In the genomic region with DNA sequence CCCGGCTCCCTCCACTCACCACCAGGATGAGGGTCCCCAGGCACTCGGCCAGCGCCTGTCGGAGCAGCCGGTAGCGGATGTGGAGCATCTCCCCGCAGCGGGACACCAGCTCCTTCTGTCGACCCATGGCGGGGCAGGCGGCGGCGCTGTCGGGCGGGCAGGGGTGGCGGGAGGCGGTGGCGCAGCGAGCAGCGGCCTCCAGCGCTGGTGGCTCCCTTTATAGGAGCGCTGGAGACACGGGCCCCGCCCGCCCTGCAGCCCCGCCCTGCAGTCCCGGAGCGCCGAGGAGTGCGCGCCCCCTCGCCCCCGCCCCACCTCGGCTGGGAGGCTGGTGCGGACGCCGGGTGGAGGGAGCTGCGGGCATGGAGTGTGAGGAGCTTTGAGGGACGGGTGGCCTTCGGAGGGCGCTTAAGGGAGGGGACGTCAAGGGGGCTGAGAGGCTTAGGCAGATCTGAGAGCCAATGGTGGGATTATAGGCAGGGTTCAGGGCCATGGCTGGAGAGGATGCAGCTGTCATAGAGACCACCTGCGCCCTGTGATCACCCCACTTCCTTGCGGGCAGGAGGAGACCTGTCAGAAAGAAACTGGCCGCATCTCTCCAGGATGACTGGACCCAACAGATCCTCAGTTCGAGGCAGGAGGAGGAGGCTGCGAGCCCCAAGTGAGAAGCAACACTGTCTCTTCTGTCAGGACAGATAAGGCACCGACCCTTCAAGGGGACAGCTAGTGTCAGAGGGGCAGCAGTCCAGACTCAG, we compare ENCODE assay signal across 1 cellular context.
A peak's percentile ranks its signal among the peaks of the same experiment; 100 is the strongest.
TF ChIP-seq lines count a peak whose summit lies in the region.

A gene (minus strand): TSS at position 190 of the 755 bp plus-strand sequence. CDS start 63 bp downstream, at position 127.

TF ChIP-seq in HepG2, 621 proteins besides CTCF, POLR2A, EP300 and RAD21 (continued from another document and continues in another):
- TF ChIP-seq, protein P1, sequence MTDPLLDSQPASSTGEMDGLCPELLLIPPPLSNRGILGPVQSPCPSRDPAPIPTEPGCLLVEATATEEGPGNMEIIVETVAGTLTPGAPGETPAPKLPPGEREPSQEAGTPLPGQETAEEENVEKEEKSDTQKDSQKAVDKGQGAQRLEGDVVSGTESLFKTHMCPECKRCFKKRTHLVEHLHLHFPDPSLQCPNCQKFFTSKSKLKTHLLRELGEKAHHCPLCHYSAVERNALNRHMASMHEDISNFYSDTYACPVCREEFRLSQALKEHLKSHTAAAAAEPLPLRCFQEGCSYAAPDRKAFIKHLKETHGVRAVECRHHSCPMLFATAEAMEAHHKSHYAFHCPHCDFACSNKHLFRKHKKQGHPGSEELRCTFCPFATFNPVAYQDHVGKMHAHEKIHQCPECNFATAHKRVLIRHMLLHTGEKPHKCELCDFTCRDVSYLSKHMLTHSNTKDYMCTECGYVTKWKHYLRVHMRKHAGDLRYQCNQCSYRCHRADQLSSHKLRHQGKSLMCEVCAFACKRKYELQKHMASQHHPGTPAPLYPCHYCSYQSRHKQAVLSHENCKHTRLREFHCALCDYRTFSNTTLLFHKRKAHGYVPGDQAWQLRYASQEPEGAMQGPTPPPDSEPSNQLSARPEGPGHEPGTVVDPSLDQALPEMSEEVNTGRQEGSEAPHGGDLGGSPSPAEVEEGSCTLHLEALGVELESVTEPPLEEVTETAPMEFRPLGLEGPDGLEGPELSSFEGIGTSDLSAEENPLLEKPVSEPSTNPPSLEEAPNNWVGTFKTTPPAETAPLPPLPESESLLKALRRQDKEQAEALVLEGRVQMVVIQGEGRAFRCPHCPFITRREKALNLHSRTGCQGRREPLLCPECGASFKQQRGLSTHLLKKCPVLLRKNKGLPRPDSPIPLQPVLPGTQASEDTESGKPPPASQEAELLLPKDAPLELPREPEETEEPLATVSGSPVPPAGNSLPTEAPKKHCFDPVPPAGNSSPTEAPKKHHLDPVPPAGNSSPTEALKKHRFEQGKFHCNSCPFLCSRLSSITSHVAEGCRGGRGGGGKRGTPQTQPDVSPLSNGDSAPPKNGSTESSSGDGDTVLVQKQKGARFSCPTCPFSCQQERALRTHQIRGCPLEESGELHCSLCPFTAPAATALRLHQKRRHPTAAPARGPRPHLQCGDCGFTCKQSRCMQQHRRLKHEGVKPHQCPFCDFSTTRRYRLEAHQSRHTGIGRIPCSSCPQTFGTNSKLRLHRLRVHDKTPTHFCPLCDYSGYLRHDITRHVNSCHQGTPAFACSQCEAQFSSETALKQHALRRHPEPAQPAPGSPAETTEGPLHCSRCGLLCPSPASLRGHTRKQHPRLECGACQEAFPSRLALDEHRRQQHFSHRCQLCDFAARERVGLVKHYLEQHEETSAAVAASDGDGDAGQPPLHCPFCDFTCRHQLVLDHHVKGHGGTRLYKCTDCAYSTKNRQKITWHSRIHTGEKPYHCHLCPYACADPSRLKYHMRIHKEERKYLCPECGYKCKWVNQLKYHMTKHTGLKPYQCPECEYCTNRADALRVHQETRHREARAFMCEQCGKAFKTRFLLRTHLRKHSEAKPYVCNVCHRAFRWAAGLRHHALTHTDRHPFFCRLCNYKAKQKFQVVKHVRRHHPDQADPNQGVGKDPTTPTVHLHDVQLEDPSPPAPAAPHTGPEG (CRISPR knock-in tag; IDR thresholded peaks at IDR 0.05), result 0 out of 2 replicates have a peak, but pooled peaks have one; percentile 24
- TF ChIP-seq HOXA3 (CRISPR knock-in tag; IDR thresholded peaks at IDR 0.05), result peak; percentile 7; the same call in 1 of the 2 replicates
- TF ChIP-seq, protein P2, sequence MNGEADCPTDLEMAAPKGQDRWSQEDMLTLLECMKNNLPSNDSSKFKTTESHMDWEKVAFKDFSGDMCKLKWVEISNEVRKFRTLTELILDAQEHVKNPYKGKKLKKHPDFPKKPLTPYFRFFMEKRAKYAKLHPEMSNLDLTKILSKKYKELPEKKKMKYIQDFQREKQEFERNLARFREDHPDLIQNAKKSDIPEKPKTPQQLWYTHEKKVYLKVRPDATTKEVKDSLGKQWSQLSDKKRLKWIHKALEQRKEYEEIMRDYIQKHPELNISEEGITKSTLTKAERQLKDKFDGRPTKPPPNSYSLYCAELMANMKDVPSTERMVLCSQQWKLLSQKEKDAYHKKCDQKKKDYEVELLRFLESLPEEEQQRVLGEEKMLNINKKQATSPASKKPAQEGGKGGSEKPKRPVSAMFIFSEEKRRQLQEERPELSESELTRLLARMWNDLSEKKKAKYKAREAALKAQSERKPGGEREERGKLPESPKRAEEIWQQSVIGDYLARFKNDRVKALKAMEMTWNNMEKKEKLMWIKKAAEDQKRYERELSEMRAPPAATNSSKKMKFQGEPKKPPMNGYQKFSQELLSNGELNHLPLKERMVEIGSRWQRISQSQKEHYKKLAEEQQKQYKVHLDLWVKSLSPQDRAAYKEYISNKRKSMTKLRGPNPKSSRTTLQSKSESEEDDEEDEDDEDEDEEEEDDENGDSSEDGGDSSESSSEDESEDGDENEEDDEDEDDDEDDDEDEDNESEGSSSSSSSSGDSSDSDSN (CRISPR knock-in tag; IDR thresholded peaks at IDR 0.05), result peak; percentile 42; the same call in 1 of the 2 replicates
- TF ChIP-seq STAG1 (CRISPR knock-in tag; IDR thresholded peaks at IDR 0.05), result peak; percentile 19; the same call in 1 of the 2 replicates
- peak; percentile 17; the same call in 1 of the 2 replicates for TF ChIP-seq MYC (CRISPR knock-in tag; IDR thresholded peaks at IDR 0.05; ENCODE audit: borderline replicate concordance)
- no peak for TF ChIP-seq SIX4 (CRISPR knock-in tag; IDR thresholded peaks at IDR 0.05)
- TF ChIP-seq, protein P3, sequence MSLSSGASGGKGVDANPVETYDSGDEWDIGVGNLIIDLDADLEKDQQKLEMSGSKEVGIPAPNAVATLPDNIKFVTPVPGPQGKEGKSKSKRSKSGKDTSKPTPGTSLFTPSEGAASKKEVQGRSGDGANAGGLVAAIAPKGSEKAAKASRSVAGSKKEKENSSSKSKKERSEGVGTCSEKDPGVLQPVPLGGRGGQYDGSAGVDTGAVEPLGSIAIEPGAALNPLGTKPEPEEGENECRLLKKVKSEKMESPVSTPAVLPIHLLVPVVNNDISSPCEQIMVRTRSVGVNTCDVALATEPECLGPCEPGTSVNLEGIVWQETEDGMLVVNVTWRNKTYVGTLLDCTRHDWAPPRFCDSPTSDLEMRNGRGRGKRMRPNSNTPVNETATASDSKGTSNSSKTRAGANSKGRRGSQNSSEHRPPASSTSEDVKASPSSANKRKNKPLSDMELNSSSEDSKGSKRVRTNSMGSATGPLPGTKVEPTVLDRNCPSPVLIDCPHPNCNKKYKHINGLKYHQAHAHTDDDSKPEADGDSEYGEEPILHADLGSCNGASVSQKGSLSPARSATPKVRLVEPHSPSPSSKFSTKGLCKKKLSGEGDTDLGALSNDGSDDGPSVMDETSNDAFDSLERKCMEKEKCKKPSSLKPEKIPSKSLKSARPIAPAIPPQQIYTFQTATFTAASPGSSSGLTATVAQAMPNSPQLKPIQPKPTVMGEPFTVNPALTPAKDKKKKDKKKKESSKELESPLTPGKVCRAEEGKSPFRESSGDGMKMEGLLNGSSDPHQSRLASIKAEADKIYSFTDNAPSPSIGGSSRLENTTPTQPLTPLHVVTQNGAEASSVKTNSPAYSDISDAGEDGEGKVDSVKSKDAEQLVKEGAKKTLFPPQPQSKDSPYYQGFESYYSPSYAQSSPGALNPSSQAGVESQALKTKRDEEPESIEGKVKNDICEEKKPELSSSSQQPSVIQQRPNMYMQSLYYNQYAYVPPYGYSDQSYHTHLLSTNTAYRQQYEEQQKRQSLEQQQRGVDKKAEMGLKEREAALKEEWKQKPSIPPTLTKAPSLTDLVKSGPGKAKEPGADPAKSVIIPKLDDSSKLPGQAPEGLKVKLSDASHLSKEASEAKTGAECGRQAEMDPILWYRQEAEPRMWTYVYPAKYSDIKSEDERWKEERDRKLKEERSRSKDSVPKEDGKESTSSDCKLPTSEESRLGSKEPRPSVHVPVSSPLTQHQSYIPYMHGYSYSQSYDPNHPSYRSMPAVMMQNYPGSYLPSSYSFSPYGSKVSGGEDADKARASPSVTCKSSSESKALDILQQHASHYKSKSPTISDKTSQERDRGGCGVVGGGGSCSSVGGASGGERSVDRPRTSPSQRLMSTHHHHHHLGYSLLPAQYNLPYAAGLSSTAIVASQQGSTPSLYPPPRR (CRISPR knock-in tag; IDR thresholded peaks at IDR 0.05; ENCODE audit: borderline replicate concordance), result peak; percentile 5; the same call in 1 of the 2 replicates
- 0 out of 2 replicates have a peak, but pooled peaks have one; percentile 33 for TF ChIP-seq SAFB2 (CRISPR knock-in tag; IDR thresholded peaks at IDR 0.05; ENCODE audit: borderline replicate concordance, low read depth)
- TF ChIP-seq, protein P4, sequence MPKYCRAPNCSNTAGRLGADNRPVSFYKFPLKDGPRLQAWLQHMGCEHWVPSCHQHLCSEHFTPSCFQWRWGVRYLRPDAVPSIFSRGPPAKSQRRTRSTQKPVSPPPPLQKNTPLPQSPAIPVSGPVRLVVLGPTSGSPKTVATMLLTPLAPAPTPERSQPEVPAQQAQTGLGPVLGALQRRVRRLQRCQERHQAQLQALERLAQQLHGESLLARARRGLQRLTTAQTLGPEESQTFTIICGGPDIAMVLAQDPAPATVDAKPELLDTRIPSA (CRISPR knock-in tag; IDR thresholded peaks at IDR 0.05; ENCODE audit: borderline replicate concordance), result no peak
- TF ChIP-seq, protein P5, sequence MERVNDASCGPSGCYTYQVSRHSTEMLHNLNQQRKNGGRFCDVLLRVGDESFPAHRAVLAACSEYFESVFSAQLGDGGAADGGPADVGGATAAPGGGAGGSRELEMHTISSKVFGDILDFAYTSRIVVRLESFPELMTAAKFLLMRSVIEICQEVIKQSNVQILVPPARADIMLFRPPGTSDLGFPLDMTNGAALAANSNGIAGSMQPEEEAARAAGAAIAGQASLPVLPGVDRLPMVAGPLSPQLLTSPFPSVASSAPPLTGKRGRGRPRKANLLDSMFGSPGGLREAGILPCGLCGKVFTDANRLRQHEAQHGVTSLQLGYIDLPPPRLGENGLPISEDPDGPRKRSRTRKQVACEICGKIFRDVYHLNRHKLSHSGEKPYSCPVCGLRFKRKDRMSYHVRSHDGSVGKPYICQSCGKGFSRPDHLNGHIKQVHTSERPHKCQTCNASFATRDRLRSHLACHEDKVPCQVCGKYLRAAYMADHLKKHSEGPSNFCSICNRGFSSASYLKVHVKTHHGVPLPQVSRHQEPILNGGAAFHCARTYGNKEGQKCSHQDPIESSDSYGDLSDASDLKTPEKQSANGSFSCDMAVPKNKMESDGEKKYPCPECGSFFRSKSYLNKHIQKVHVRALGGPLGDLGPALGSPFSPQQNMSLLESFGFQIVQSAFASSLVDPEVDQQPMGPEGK (CRISPR knock-in tag; IDR thresholded peaks at IDR 0.05), result peak; percentile 80
- TF ChIP-seq YY1 (IDR thresholded peaks at IDR 0.05; ENCODE audit: insufficient read depth, insufficient replicate concordance, low read depth, low read length), result no peak
- no peak for TF ChIP-seq TAF15 (IDR thresholded peaks at IDR 0.05; ENCODE audit: low read depth, low read length, poor library complexity, severe bottlenecking)
- peak; percentile 52; the same call in 1 of the 2 replicates for TF ChIP-seq ZNF777 (CRISPR knock-in tag; IDR thresholded peaks at IDR 0.05)
- TF ChIP-seq, protein P6, sequence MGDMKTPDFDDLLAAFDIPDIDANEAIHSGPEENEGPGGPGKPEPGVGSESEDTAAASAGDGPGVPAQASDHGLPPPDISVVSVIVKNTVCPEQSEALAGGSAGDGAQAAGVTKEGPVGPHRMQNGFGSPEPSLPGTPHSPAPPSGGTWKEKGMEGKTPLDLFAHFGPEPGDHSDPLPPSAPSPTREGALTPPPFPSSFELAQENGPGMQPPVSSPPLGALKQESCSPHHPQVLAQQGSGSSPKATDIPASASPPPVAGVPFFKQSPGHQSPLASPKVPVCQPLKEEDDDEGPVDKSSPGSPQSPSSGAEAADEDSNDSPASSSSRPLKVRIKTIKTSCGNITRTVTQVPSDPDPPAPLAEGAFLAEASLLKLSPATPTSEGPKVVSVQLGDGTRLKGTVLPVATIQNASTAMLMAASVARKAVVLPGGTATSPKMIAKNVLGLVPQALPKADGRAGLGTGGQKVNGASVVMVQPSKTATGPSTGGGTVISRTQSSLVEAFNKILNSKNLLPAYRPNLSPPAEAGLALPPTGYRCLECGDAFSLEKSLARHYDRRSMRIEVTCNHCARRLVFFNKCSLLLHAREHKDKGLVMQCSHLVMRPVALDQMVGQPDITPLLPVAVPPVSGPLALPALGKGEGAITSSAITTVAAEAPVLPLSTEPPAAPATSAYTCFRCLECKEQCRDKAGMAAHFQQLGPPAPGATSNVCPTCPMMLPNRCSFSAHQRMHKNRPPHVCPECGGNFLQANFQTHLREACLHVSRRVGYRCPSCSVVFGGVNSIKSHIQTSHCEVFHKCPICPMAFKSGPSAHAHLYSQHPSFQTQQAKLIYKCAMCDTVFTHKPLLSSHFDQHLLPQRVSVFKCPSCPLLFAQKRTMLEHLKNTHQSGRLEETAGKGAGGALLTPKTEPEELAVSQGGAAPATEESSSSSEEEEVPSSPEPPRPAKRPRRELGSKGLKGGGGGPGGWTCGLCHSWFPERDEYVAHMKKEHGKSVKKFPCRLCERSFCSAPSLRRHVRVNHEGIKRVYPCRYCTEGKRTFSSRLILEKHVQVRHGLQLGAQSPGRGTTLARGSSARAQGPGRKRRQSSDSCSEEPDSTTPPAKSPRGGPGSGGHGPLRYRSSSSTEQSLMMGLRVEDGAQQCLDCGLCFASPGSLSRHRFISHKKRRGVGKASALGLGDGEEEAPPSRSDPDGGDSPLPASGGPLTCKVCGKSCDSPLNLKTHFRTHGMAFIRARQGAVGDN (CRISPR knock-in tag; IDR thresholded peaks at IDR 0.05), result peak; percentile 39; the same call in 1 of the 2 replicates
- TF ChIP-seq KAT8 (CRISPR knock-in tag; IDR thresholded peaks at IDR 0.05), result 0 out of 2 replicates have a peak, but pooled peaks have one; percentile 37
- TF ChIP-seq, protein P7, sequence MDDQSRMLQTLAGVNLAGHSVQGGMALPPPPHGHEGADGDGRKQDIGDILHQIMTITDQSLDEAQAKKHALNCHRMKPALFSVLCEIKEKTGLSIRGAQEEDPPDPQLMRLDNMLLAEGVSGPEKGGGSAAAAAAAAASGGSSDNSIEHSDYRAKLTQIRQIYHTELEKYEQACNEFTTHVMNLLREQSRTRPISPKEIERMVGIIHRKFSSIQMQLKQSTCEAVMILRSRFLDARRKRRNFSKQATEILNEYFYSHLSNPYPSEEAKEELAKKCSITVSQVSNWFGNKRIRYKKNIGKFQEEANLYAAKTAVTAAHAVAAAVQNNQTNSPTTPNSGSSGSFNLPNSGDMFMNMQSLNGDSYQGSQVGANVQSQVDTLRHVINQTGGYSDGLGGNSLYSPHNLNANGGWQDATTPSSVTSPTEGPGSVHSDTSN (CRISPR knock-in tag; IDR thresholded peaks at IDR 0.05; ENCODE audit: borderline replicate concordance), result no peak
- TF ChIP-seq, protein P8, sequence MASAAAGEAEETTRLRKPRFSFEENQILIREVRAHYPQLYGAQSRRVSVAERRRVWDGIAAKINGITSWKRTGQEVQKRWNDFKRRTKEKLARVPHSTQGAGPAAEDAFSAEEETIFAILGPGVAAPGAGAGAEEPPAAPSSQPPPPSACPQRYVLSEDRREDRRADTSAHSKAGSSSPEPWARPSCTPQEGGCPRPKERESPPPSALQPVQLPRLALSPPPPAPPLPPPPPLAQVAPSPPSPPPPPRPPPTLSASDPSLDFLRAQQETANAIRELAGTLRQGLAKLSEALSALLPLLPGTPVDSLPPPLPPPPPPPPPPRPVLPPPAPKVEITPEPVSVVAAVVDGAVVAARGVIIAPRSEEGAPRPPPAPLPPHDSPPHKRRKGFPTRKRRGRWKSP (CRISPR knock-in tag; IDR thresholded peaks at IDR 0.05), result 0 out of 2 replicates have a peak, but pooled peaks have one; percentile 30
- TF ChIP-seq ZNF660 (CRISPR knock-in tag; IDR thresholded peaks at IDR 0.05; ENCODE audit: borderline replicate concordance, low read depth), result no peak
- TF ChIP-seq ZNF260 (CRISPR knock-in tag; IDR thresholded peaks at IDR 0.05; ENCODE audit: borderline replicate concordance, low read depth), result no peak
- TF ChIP-seq SALL2 (CRISPR knock-in tag; IDR thresholded peaks at IDR 0.05), result 0 out of 2 replicates have a peak, but pooled peaks have one; percentile 21
- 0 out of 2 replicates have a peak, but pooled peaks have one; percentile 23 for TF ChIP-seq MEIS1 (CRISPR knock-in tag; IDR thresholded peaks at IDR 0.05; ENCODE audit: borderline replicate concordance)
- peak; percentile 59; the same call in 1 of the 2 replicates for TF ChIP-seq ZNF430 (CRISPR knock-in tag; IDR thresholded peaks at IDR 0.05)
- TF ChIP-seq ZMYM2 (CRISPR knock-in tag; IDR thresholded peaks at IDR 0.05), result 0 out of 2 replicates have a peak, but pooled peaks have one; percentile 24
